17 cellular contexts compared by ENCODE assay signal in genomic region chr1:246798606-246799496, GRCh38.
DNase-seq lines count a peak whose midpoint lies in the region; ATAC-seq, FAIRE-seq and TF ChIP-seq lines count a peak whose summit lies in the region.
"Had no signal": no experiment of that assay in that cellular context is flagged by ENCODE, and none has a peak within 500 bp of the region (broad histone marks: within the 10 kb centered on the region; RNA-seq: fewer than 3 reads in every experiment).

No MANE protein-coding gene starts in this region.

- CTCF ChIA-PET in A549 (lab: Yijun Ruan, JAX), result interaction anchor here (1.1 kb wide), 1 partner anchor 21 kb away, joined by 5 read pairs; no protein-coding TSS in a partner anchor

- TF ChIP-seq POLR2A in A549 (IDR thresholded peaks at IDR 0.05; ENCODE audit: low read length) (no peak), heart left ventricle (IDR thresholded peaks at IDR 0.05) (no peak)

- no peaks in the 10 kb centered on the region for H3K27me3 ChIP-seq in NT2/D1 (ENCODE audit: insufficient read depth, insufficient read length)
- peaks cover 0 to 4% (median 0%) of the 10 kb centered on the region in 9 donors for H3K27me3 ChIP-seq in heart left ventricle

- peak overlapping the region; percentile 36 for H3K9ac ChIP-seq in NT2/D1 (ENCODE audit: insufficient read length, low read depth)

- H3K27ac ChIP-seq in A549, result no peak overlapping the region
- H3K27ac ChIP-seq in heart left ventricle, result peak overlapping the region in 8 of 12 donors; percentile 33 to 80 (median 54)
- H3K27ac ChIP-seq: coronary artery, prostate gland had no signal

- H3K36me3 ChIP-seq in NT2/D1 (ENCODE audit: insufficient read depth, insufficient read length, low read length) (no peaks in the 10 kb centered on the region), heart left ventricle (no peaks in the 10 kb centered on the region)
- H3K36me3 ChIP-seq: prostate gland had no signal

- H3K4me2 ChIP-seq in A549, result no peak overlapping the region

- FAIRE-seq in A549 (lab: Jason Lieb, UNC), result no peak
- FAIRE-seq: islet of Langerhans had no signal

- H3K9me3 ChIP-seq in A549 (peaks cover 4% of the 10 kb centered on the region; the same call in 1 of the 3 replicates), NT2/D1 (ENCODE audit: insufficient read depth, low read length) (0 out of 2 replicates have a peak, but pooled peaks cover 6% of the 10 kb centered on the region), heart left ventricle (no peaks in the 10 kb centered on the region)
- H3K9me3 ChIP-seq: prostate gland had no signal

- no peak for TF ChIP-seq EP300 in A549 (IDR thresholded peaks at IDR 0.05)

- intact Hi-C loops in heart left ventricle (cut with DNase I), result no loop called here
- intact Hi-C loops in posterior vena cava (cut with DNase I), result no loop called here

- DNase-seq in A549 (ENCODE audit: low read depth in 1 of 2, low spot score in 1 of 2) (no peak), NT2/D1 (ENCODE audit: low read depth, low spot score) (no peak), heart left ventricle (peak in 2 of 5 donors; percentile 45 to 54), posterior vena cava (ENCODE audit: low spot score) (peak; percentile 59), DMS79 treated with DMSO at 0.1 percent for 48 hours (lab: John Stamatoyannopoulos, UW) (no peak)
- no peak for DNase-seq in activated T-cell treated with anti-CD3 and anti-CD28 coated beads, Interleukin-2, amount 50 U/mL, for 1 hour
- DNase-seq: activated CD4-positive, CD25-positive, alpha-beta regulatory T cell treated with anti-CD3 and anti-CD28 coated beads, Interleukin-2, amount 50 U/mL, for 72 hours; activated T-cell treated with anti-CD3 and anti-CD28 coated beads, Interleukin-2, amount 50 U/mL, for 48 hours; mammary epithelial cell; naive thymus-derived CD8-positive, alpha-beta T cell; NCI-H187 treated with DMSO at 0.1 percent for 48 hours; OCI-M1 had no signal

- TF ChIP-seq CTCF in A549 (IDR thresholded peaks at IDR 0.05) (no peak), heart left ventricle (IDR thresholded peaks at IDR 0.05) (no peak)

- no peak for TF ChIP-seq RAD21 in A549 (conservative IDR thresholded peaks at IDR 0.05 in 1 of 2, IDR thresholded peaks at IDR 0.05 in 1 of 2)

- POLR2A ChIA-PET in A549 (lab: Yijun Ruan, JAX), result no interaction called here

- WGBS in A549 (ENCODE audit: missing lambda C conversion rate), result 71% methylated on average over 21 of the region's 22 CpGs
- WGBS in heart left ventricle, 4 donors, result 54 to 71% (median 66%) methylated on average over 16 to 22 of the region's 22 CpGs

- H3K4me3 ChIP-seq in A549, result no peak overlapping the region
- H3K4me3 ChIP-seq in NT2/D1 (ENCODE audit: insufficient read length, low read depth), result no peak overlapping the region
- no peak overlapping the region for H3K4me3 ChIP-seq in heart left ventricle
- H3K4me3 ChIP-seq: coronary artery, prostate gland had no signal

- peak; percentile 17 to 26; a peak in 3 of 6 replicates for ATAC-seq in A549
- ATAC-seq in heart left ventricle, result peak; percentile 64 to 81 (median 74)
- no peak for ATAC-seq in GM18520 (IDR thresholded peaks at IDR 0.05; ENCODE audit: unreplicated experiment)
- no peak for ATAC-seq in GM18498 (IDR thresholded peaks at IDR 0.05; ENCODE audit: unreplicated experiment)
- ATAC-seq: naive thymus-derived CD8-positive, alpha-beta T cell had no signal

- H3K4me1 ChIP-seq in A549 (peaks cover 9% of the 10 kb centered on the region; the same call in 2 of the 3 replicates), NT2/D1 (ENCODE audit: insufficient read depth, insufficient read length) (peaks cover 21% of the 10 kb centered on the region), heart left ventricle (peaks cover 0 to 27% (median 6%) of the 10 kb centered on the region in 12 donors)
- H3K4me1 ChIP-seq: prostate gland had no signal

TF ChIP-seq in A549, 52 proteins besides CTCF, POLR2A, EP300 and RAD21:
- TF ChIP-seq BHLHE40 (IDR thresholded peaks at IDR 0.05; ENCODE audit: low read depth, low read length) (no peak), BCL3 (IDR thresholded peaks at IDR 0.05) (no peak), RCOR1 (IDR thresholded peaks at IDR 0.05; ENCODE audit: low read depth, low read length) (no peak), ESRRA (IDR thresholded peaks at IDR 0.05; ENCODE audit: borderline replicate concordance, low read length) (no peak), POLR2AphosphoS2 (conservative IDR thresholded peaks at IDR 0.05; ENCODE audit: low read length) (no peak), TP53 (CRISPR knock-in tag; IDR thresholded peaks at IDR 0.05) (no peak), USF2 (IDR thresholded peaks at IDR 0.05) (no peak), ZNF302 (CRISPR knock-in tag; IDR thresholded peaks at IDR 0.05) (no peak), GATA3 (IDR thresholded peaks at IDR 0.05; ENCODE audit: borderline replicate concordance) (no peak), ZC3H11A (IDR thresholded peaks at IDR 0.05) (no peak), FOXS1 (CRISPR knock-in tag; IDR thresholded peaks at IDR 0.05) (no peak), ZFP36 (IDR thresholded peaks at IDR 0.05; ENCODE audit: borderline replicate concordance, partially characterized antibody) (no peak), RNF2 (IDR thresholded peaks at IDR 0.05; ENCODE audit: borderline replicate concordance, low read depth) (no peak), RFX5 (IDR thresholded peaks at IDR 0.05) (no peak), HOXB13 (CRISPR knock-in tag; IDR thresholded peaks at IDR 0.05; ENCODE audit: low read depth) (no peak), CHD4 (IDR thresholded peaks at IDR 0.05; ENCODE audit: borderline replicate concordance) (no peak), E2F6 (IDR thresholded peaks at IDR 0.05; ENCODE audit: borderline replicate concordance, low read depth) (no peak), EHF (CRISPR knock-in tag; IDR thresholded peaks at IDR 0.05) (no peak)

Comparison
In these comparisons a context has a peak if more than half of its experiments do, and no peak if none do; other contexts are left out.
1. ATAC-seq: peak in A549 (2 of 2) and heart left ventricle (4 of 4); none in GM18520 (single experiment) and GM18498 (single experiment).
2. H3K27ac ChIP-seq: peak in heart left ventricle (8 of 12); none in A549 (0 of 2).